Comparison of ENCODE assay signal across 1 cellular context in genomic region chr14:30624132-30624423, GRCh38.
TF ChIP-seq lines count a peak whose summit lies in the region.

No MANE protein-coding gene starts in this region.

TF ChIP-seq in WTC11, 78 proteins besides CTCF, POLR2A, EP300 and RAD21 (continued from another document):
- no peak for TF ChIP-seq ARID4B (CRISPR knock-in tag; IDR thresholded peaks at IDR 0.05; ENCODE audit: borderline replicate concordance)
- TF ChIP-seq ATF3 (CRISPR knock-in tag; conservative IDR thresholded peaks at IDR 0.05): no peak
- no peak for TF ChIP-seq ESRRA (CRISPR knock-in tag; IDR thresholded peaks at IDR 0.05; ENCODE audit: borderline replicate concordance)
- no peak for TF ChIP-seq PREB (CRISPR knock-in tag; IDR thresholded peaks at IDR 0.05; ENCODE audit: borderline replicate concordance)
- TF ChIP-seq ZNF121 (CRISPR knock-in tag; IDR thresholded peaks at IDR 0.05): no peak
- TF ChIP-seq KAT7 (CRISPR knock-in tag; IDR thresholded peaks at IDR 0.05; ENCODE audit: borderline replicate concordance): no peak
